In genomic region chr5:152644316-152644715, GRCh38 we compare ENCODE assay signal across 25 cellular contexts.
"Had no signal": no experiment of that assay in that cellular context is flagged by ENCODE, and none has a peak within 500 bp of the region (broad histone marks: within the 10 kb centered on the region; RNA-seq: fewer than 3 reads in every experiment).

No MANE protein-coding gene starts in this region.

- H3K4me2 ChIP-seq: smooth muscle cell had no signal

- DNase-seq: dermis blood vessel endothelial cell; effector memory CD4-positive, alpha-beta T cell; heart left ventricle; hippocampal formation; kidney glomerular epithelial cell; naive B cell; stimulated activated CD4-positive, alpha-beta T cell treated with anti-CD3 and anti-CD28 coated beads, Interleukin-12 subunit alpha, Interleukin-12 subunit beta, amount 100 ng/mL, for 4 hours; stimulated activated CD4-positive, alpha-beta T cell treated with anti-CD3 and anti-CD28 coated beads, Interleukin-1b, Interleukin-23, amount 100 ng/mL, for 48 hours; stimulated activated CD4-positive, alpha-beta T cell treated with anti-CD3 and anti-CD28 coated beads, Interleukin-4, amount 100 ng/mL, for 1 hour; stimulated activated CD8-positive, alpha-beta memory T cell treated with anti-CD3 and anti-CD28 coated beads, Interleukin-4, amount 100 ng/mL, for 48 hours; stimulated activated naive CD4-positive, alpha-beta T cell treated with Interleukin-2 at 50 U/mL for 16 hours; stomach; thyroid gland; trophoblast cell had no signal

- H3K27ac ChIP-seq: coronary artery, esophagus muscularis mucosa, foreskin keratinocyte, gastroesophageal sphincter, heart left ventricle, parathyroid adenoma, right atrium auricular region, stomach, thyroid gland, vagina had no signal

- H3K79me2 ChIP-seq: parathyroid adenoma had no signal

- H3K27me3 ChIP-seq: esophagus muscularis mucosa, foreskin keratinocyte, gastroesophageal sphincter, heart left ventricle, right atrium auricular region, stomach, thyroid gland, vagina had no signal

- H3K9ac ChIP-seq: parathyroid adenoma had no signal

- H3K4me3 ChIP-seq: coronary artery, esophagus muscularis mucosa, gastroesophageal sphincter, heart left ventricle, lung, right atrium auricular region, smooth muscle cell, stomach, thyroid gland, vagina had no signal

- H3K36me3 ChIP-seq: esophagus muscularis mucosa, gastroesophageal sphincter, heart left ventricle, right atrium auricular region, stomach, thyroid gland, vagina had no signal

- H3K9me3 ChIP-seq: esophagus muscularis mucosa, gastroesophageal sphincter, heart left ventricle, right atrium auricular region, stomach, thyroid gland, vagina had no signal

- FAIRE-seq: endothelial cell of umbilical vein, islet of Langerhans had no signal

- H2AFZ ChIP-seq: parathyroid adenoma had no signal

- H3K4me1 ChIP-seq: foreskin keratinocyte, gastroesophageal sphincter, parathyroid adenoma, right atrium auricular region, stomach, vagina had no signal
